Comparison of ENCODE assay signal across 8 cellular contexts in genomic region chr22:20702175-20702545, GRCh38.
DNase-seq lines count a peak whose midpoint lies in the region; ATAC-seq and TF ChIP-seq lines count a peak whose summit lies in the region.
"Not testable (repeated sequence)": the region's sequence is repeated elsewhere in the genome, so short reads cannot be mapped to it uniquely, and the experiment has no call there.

No MANE protein-coding gene starts in this region.

- H3K9me2 ChIP-seq in PC-9 (ENCODE audit: insufficient read depth): not testable (repeated sequence)

- H3K27me3 ChIP-seq in CD8-positive, alpha-beta T cell (ENCODE audit: insufficient read depth, low read length); PC-9 (ENCODE audit: insufficient read depth, low read depth); fibroblast of lung (ENCODE audit: control insufficient read depth, insufficient read depth, low read length): not testable (repeated sequence)

- not testable (repeated sequence) for H3K27me3 Mint-ChIP-seq in CD8-positive, alpha-beta T cell (ENCODE audit: low read depth)
- peaks cover 32% of the 10 kb centered on the region for H3K27me3 Mint-ChIP-seq in activated naive CD4-positive, alpha-beta T cell treated with anti-CD3 and anti-CD28 coated beads, Interleukin-2, amount 10 ng/mL, durations not matched to agents 7 days and 5 days
- H3K27me3 Mint-ChIP-seq in mesothelial cell of epicardium (ENCODE audit: low read depth): peaks cover 17% of the 10 kb centered on the region

- intact Hi-C loops in CD8-positive, alpha-beta T cell (cut with DNase I, micrococcal nuclease): loop anchor here (2.0 to 5.0 kb wide), 4 partner anchors 40 to 385 kb away; no protein-coding TSS in a partner anchor
- intact Hi-C loops in PC-9 (cut with micrococcal nuclease; ENCODE audit: unreplicated experiment): loop anchor here (5.0 kb wide), 1 partner anchor 135 kb away; no protein-coding TSS in a partner anchor

- H3K4me3 ChIP-seq in CD8-positive, alpha-beta T cell (ENCODE audit: low read depth, low read length): peak overlapping the region; percentile 61
- H3K4me3 ChIP-seq in PC-9 (peak overlapping the region; percentile 53; the same call in 1 of the 2 replicates), fibroblast of lung (replicated peaks in 1 of 4; ENCODE audit: control extremely low read depth in 1 of 4, insufficient read depth in 1 of 4, low read depth in 3 of 4, low read length in 4 of 4) (peak overlapping the region in 3 of 4 experiments; percentile 38 to 66 (median 39))

- peak overlapping the region; percentile 79; the same call in 1 of the 2 replicates for H3K4me2 ChIP-seq in PC-9
- H3K4me2 ChIP-seq in fibroblast of lung (ENCODE audit: extremely low read depth, insufficient read depth, low read length): not testable (repeated sequence)

- H3K9ac ChIP-seq in fibroblast of lung (ENCODE audit: insufficient read depth, low read length): not testable (repeated sequence)

- H3K36me3 ChIP-seq in CD8-positive, alpha-beta T cell (ENCODE audit: insufficient read depth, low read length); PC-9 (ENCODE audit: low read depth); fibroblast of lung (ENCODE audit: control insufficient read depth, insufficient read depth, low read length): not testable (repeated sequence)

- H3K36me3 Mint-ChIP-seq in CD8-positive, alpha-beta T cell; activated naive CD4-positive, alpha-beta T cell treated with anti-CD3 and anti-CD28 coated beads, Interleukin-2, amount 10 ng/mL, durations not matched to agents 7 days and 5 days; mesothelial cell of epicardium; stimulated activated effector memory CD8-positive, alpha-beta T cell treated with anti-CD3 and anti-CD28 coated beads, Interleukin-12 subunit alpha, Interleukin-12 subunit beta, amount 100 ng/mL, for 72 hours: not testable (repeated sequence)

- peaks cover 18% of the 10 kb centered on the region for H3K4me1 Mint-ChIP-seq in CD8-positive, alpha-beta T cell (ENCODE audit: low read depth)
- peaks cover 26% of the 10 kb centered on the region for H3K4me1 Mint-ChIP-seq in activated naive CD4-positive, alpha-beta T cell treated with anti-CD3 and anti-CD28 coated beads, Interleukin-2, amount 10 ng/mL, durations not matched to agents 7 days and 5 days
- peaks cover 13% of the 10 kb centered on the region for H3K4me1 Mint-ChIP-seq in mesothelial cell of epicardium
- not testable (repeated sequence) for H3K4me1 Mint-ChIP-seq in stimulated activated effector memory CD8-positive, alpha-beta T cell treated with anti-CD3 and anti-CD28 coated beads, Interleukin-12 subunit alpha, Interleukin-12 subunit beta, amount 100 ng/mL, for 72 hours

- TF ChIP-seq CTCF in CD8-positive, alpha-beta T cell (IDR thresholded peaks at IDR 0.05); PC-9 (conservative IDR thresholded peaks at IDR 0.05); fibroblast of lung (conservative IDR thresholded peaks at IDR 0.05 in 1 of 2, IDR thresholded peaks at IDR 0.05 in 1 of 2; ENCODE audit: low read depth in 1 of 2, low read length in 2 of 2); mesothelial cell of epicardium (IDR thresholded peaks at IDR 0.05; ENCODE audit: unreplicated experiment): not testable (repeated sequence)

- peak; percentile 3 for ATAC-seq in CD8-positive, alpha-beta T cell
- ATAC-seq in GM21423 (IDR thresholded peaks at IDR 0.05; ENCODE audit: unreplicated experiment) (peak; percentile 9), HG03064 (IDR thresholded peaks at IDR 0.05; ENCODE audit: low read depth, unreplicated experiment) (peak; percentile 16)
- peak; percentile 22 for ATAC-seq in stimulated activated effector memory CD8-positive, alpha-beta T cell treated with anti-CD3 and anti-CD28 coated beads, Interleukin-12 subunit alpha, Interleukin-12 subunit beta, amount 100 ng/mL, for 72 hours

- peak overlapping the region; percentile 71 for H3K27ac ChIP-seq in CD8-positive, alpha-beta T cell (ENCODE audit: low read depth, low read length)
- not testable (repeated sequence) for H3K27ac ChIP-seq in PC-9; fibroblast of lung (ENCODE audit: insufficient read depth, low read length)

- H3K4me1 ChIP-seq in CD8-positive, alpha-beta T cell (ENCODE audit: insufficient read depth, low read length); PC-9 (replicated peaks; ENCODE audit: insufficient read depth); fibroblast of lung (ENCODE audit: control insufficient read depth, extremely low read depth, insufficient read depth, low read length): not testable (repeated sequence)

- not testable (repeated sequence) for H3F3A ChIP-seq in PC-9 (ENCODE audit: insufficient read depth, low read depth)

- POLR2A ChIA-PET in CD8-positive, alpha-beta T cell (lab: Charles Lee): interaction anchor here (1.0 to 1.5 kb wide), 5 partner anchors 133 to 308 kb away, joined by 3 to 7 read pairs (median 3); partner anchors contain the start of gene ZNF74
- POLR2A ChIA-PET in PC-9 (lab: Charles Lee; ENCODE audit: unreplicated experiment): not testable (repeated sequence)

- H3K79me2 ChIP-seq in PC-9 (ENCODE audit: low read depth); fibroblast of lung (ENCODE audit: control insufficient read depth, insufficient read depth, low read length): not testable (repeated sequence)

- H3K4me3 Mint-ChIP-seq in CD8-positive, alpha-beta T cell: peak overlapping the region; percentile 99
- peak overlapping the region; percentile 88 for H3K4me3 Mint-ChIP-seq in activated naive CD4-positive, alpha-beta T cell treated with anti-CD3 and anti-CD28 coated beads, Interleukin-2, amount 10 ng/mL, durations not matched to agents 7 days and 5 days
- peak overlapping the region; percentile 92 for H3K4me3 Mint-ChIP-seq in mesothelial cell of epicardium
- peak overlapping the region; percentile 94 for H3K4me3 Mint-ChIP-seq in stimulated activated effector memory CD8-positive, alpha-beta T cell treated with anti-CD3 and anti-CD28 coated beads, Interleukin-12 subunit alpha, Interleukin-12 subunit beta, amount 100 ng/mL, for 72 hours

- CTCF ChIA-PET in CD8-positive, alpha-beta T cell (lab: Charles Lee); PC-9 (lab: Charles Lee); activated naive CD4-positive, alpha-beta T cell treated with anti-CD3 and anti-CD28 coated beads, Interleukin-2, amount 10 ng/mL, durations not matched to agents 7 days and 5 days (lab: Charles Lee): not testable (repeated sequence)

- BruUV-seq in PC-9 (replicated peaks; lab: Mats Ljungman, UMichigan): not testable (repeated sequence)

- H4K20me1 ChIP-seq in PC-9 (ENCODE audit: insufficient read depth); fibroblast of lung (ENCODE audit: control insufficient read depth, extremely low read depth, insufficient read depth, low read length): not testable (repeated sequence)

- H2AFZ ChIP-seq in PC-9: peak overlapping the region; percentile 68
- not testable (repeated sequence) for H2AFZ ChIP-seq in fibroblast of lung (ENCODE audit: low read length)

- peak in 5 of 7 experiments; percentile 12 to 64 (median 16) for DNase-seq in CD8-positive, alpha-beta T cell
- peak in 1 of 2 experiments; percentile 17 for DNase-seq in PC-9
- peak; percentile 43 for DNase-seq in activated naive CD4-positive, alpha-beta T cell treated with anti-CD3 and anti-CD28 coated beads, Interleukin-2, amount 10 ng/mL, durations not matched to agents 7 days and 5 days
- DNase-seq in fibroblast of lung (ENCODE audit: low read depth in 2 of 2); mesothelial cell of epicardium (ENCODE audit: low spot score in 2 of 2, unreplicated experiment in 2 of 2): not testable (repeated sequence)
- DNase-seq in stimulated activated effector memory CD8-positive, alpha-beta T cell treated with anti-CD3 and anti-CD28 coated beads, Interleukin-12 subunit alpha, Interleukin-12 subunit beta, amount 100 ng/mL, for 72 hours (ENCODE audit: low spot score in 2 of 2): peak in 1 of 2 donors; percentile 66

- not testable (repeated sequence) for H3K9me3 ChIP-seq in CD8-positive, alpha-beta T cell (ENCODE audit: low read length); PC-9 (ENCODE audit: insufficient read depth, low read depth); fibroblast of lung (ENCODE audit: control insufficient read depth, insufficient read depth, low read depth, low read length)

- H3K27ac Mint-ChIP-seq in CD8-positive, alpha-beta T cell: peak overlapping the region; percentile 100
- peak overlapping the region; percentile 100 for H3K27ac Mint-ChIP-seq in activated naive CD4-positive, alpha-beta T cell treated with anti-CD3 and anti-CD28 coated beads, Interleukin-2, amount 10 ng/mL, durations not matched to agents 7 days and 5 days
- peak overlapping the region; percentile 100 for H3K27ac Mint-ChIP-seq in mesothelial cell of epicardium
- not testable (repeated sequence) for H3K27ac Mint-ChIP-seq in stimulated activated effector memory CD8-positive, alpha-beta T cell treated with anti-CD3 and anti-CD28 coated beads, Interleukin-12 subunit alpha, Interleukin-12 subunit beta, amount 100 ng/mL, for 72 hours

- not testable (repeated sequence) for H3K9me3 Mint-ChIP-seq in CD8-positive, alpha-beta T cell; activated naive CD4-positive, alpha-beta T cell treated with anti-CD3 and anti-CD28 coated beads, Interleukin-2, amount 10 ng/mL, durations not matched to agents 7 days and 5 days; mesothelial cell of epicardium; stimulated activated effector memory CD8-positive, alpha-beta T cell treated with anti-CD3 and anti-CD28 coated beads, Interleukin-12 subunit alpha, Interleukin-12 subunit beta, amount 100 ng/mL, for 72 hours
